ENCODE assay signal across 11 cellular contexts in the genomic region with DNA sequence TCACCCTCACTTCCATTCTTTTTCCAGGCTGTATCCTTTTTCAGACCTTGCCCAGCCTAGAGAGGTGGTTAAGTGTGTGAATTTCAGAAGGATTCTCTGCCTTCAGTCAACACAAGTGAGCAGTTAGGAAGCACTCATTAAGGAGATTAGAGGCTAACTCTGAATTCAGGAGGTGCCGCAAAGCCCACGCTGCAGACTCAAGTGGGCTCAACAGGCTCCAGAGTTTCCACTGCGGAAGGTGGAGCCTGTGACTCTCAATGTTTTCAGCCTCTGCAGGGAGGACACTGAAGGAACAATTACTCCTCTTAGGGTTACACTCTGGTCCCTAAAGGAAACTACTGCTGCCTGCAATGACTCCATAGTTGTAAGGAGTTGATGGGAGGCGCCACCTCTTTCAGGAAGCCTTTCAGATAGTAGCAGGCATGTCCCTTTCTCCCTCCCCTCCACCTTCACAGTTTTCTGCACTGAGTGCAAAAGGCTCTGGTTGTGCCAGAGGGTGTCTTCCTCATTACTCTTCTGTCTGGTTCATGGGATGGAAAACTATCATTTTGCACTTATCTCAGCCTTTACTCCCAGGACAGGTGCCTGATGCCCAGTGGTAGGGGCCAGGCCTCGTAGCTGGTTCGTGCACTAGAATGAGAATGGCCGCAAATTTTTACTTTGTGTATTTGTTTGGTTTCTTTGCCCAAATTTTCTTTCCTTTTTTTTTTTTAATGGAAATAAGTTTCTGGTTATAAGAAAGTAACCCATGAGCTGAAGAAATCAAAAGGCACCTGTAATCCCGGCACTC. TPM values are rescaled to one million over a fixed set of nuclear protein-coding genes. Genes with fewer than 3 reads are reported as not detected.
A peak's percentile ranks its signal among the peaks of the same experiment; 100 is the strongest.
DNase-seq lines count a peak whose midpoint lies in the region; ATAC-seq and TF ChIP-seq lines count a peak whose summit lies in the region.
"Had no signal": no experiment of that assay in that cellular context is flagged by ENCODE, and none has a peak within 500 bp of the region (broad histone marks: within the 10 kb centered on the region; RNA-seq: fewer than 3 reads in every experiment).

No MANE protein-coding gene starts in this region.

- WGBS in urinary bladder = 92% methylated on average over 8 of the region's 8 CpGs

- H3K4me1 ChIP-seq in cardiac muscle cell (ENCODE audit: low read depth) (peaks cover 26% of the 10 kb centered on the region), duodenal mucosa (ENCODE audit: control insufficient read depth in 1 of 2, insufficient read depth in 2 of 2, low read length in 2 of 2) (peaks cover 0 to 6% of the 10 kb centered on the region in 2 donors), urinary bladder (ENCODE audit: insufficient read depth) (no peaks in the 10 kb centered on the region)
- no peaks in the 10 kb centered on the region for H3K4me1 ChIP-seq in effector memory CD4-positive, alpha-beta T cell (ENCODE audit: control insufficient read depth, insufficient read depth, low read length, poor library complexity, severe bottlenecking)

- DNase-seq in cardiac muscle cell (ENCODE audit: low read depth in 1 of 2, low spot score in 1 of 2) = peak in 1 of 2 donors; percentile 69
- DNase-seq in left ventricle myocardium superior = no peak
- no peak for DNase-seq in omental fat pad (ENCODE audit: low spot score)
- no peak for DNase-seq in effector memory CD4-positive, alpha-beta T cell
- DNase-seq in RWPE1 (ENCODE audit: low spot score) = no peak
- DNase-seq: activated CD4-positive, CD25-positive, alpha-beta regulatory T cell treated with anti-CD3 and anti-CD28 coated beads, Interleukin-2, amount 50 U/mL, for 72 hours; NCI-H187 had no signal

- no peaks in the 10 kb centered on the region for H3K36me3 ChIP-seq in cardiac muscle cell
- H3K36me3 ChIP-seq in duodenal mucosa (ENCODE audit: control insufficient read depth in 1 of 2, insufficient read depth in 2 of 2, low read length in 2 of 2) = no peaks in the 10 kb centered on the region
- no peaks in the 10 kb centered on the region for H3K36me3 ChIP-seq in urinary bladder (ENCODE audit: insufficient read depth)
- peaks cover 10% of the 10 kb centered on the region for H3K36me3 ChIP-seq in effector memory CD4-positive, alpha-beta T cell (ENCODE audit: control insufficient read depth, insufficient read depth, low read length)

- POLR2A ChIA-PET in RWPE1 (lab: Yijun Ruan, JAX; ENCODE audit: low non-redundant PET) = no interaction called here

- CTCF ChIA-PET in RWPE1 (lab: Yijun Ruan, JAX) = interaction anchor here (0.6 to 1.2 kb wide), 3 partner anchors 8 to 256 kb away, joined by 3 read pairs; no protein-coding TSS in a partner anchor

- ATAC-seq in left ventricle myocardium superior = no peak
- ATAC-seq in omental fat pad (ENCODE audit: low FRiP score) = peak; percentile 0
- no peak for ATAC-seq in HG03342 (IDR thresholded peaks at IDR 0.05; ENCODE audit: unreplicated experiment)

- intact Hi-C loops in left ventricle myocardium superior (cut with micrococcal nuclease) = loop anchor here (5.0 kb wide), 1 partner anchor 48 kb away; no protein-coding TSS in a partner anchor

- H3K27ac ChIP-seq in cardiac muscle cell (peak overlapping the region; percentile 47), duodenal mucosa (ENCODE audit: low read depth, low read length) (peak overlapping the region; percentile 63), urinary bladder (ENCODE audit: low read depth) (peak overlapping the region; percentile 13), RWPE1 (no peak overlapping the region)
- H3K27ac ChIP-seq in effector memory CD4-positive, alpha-beta T cell (ENCODE audit: insufficient read depth, low read length, poor library complexity, severe bottlenecking) = no peak overlapping the region
- H3K27ac ChIP-seq: SK-N-MC had no signal

- H3K9me3 ChIP-seq in cardiac muscle cell (ENCODE audit: low read depth) = no peaks in the 10 kb centered on the region
- no peaks in the 10 kb centered on the region for H3K9me3 ChIP-seq in duodenal mucosa (ENCODE audit: control insufficient read depth in 1 of 2, low read length in 2 of 2)
- H3K9me3 ChIP-seq in effector memory CD4-positive, alpha-beta T cell (ENCODE audit: control insufficient read depth, low read length) = no peaks in the 10 kb centered on the region

- H3K4me3 ChIP-seq in cardiac muscle cell = no peak overlapping the region
- H3K4me3 ChIP-seq in duodenal mucosa (ENCODE audit: low read depth in 1 of 2, low read length in 2 of 2) = no peak overlapping the region
- no peak overlapping the region for H3K4me3 ChIP-seq in urinary bladder (ENCODE audit: low read depth, low read length)
- no peak overlapping the region for H3K4me3 ChIP-seq in effector memory CD4-positive, alpha-beta T cell (ENCODE audit: insufficient read depth, low read depth, low read length, poor library complexity, severe bottlenecking)
- H3K4me3 ChIP-seq: SK-N-MC had no signal

- no peak for TF ChIP-seq CTCF in cardiac muscle cell (IDR thresholded peaks at IDR 0.05; ENCODE audit: low read depth, low read length)
- TF ChIP-seq CTCF in omental fat pad (IDR thresholded peaks at IDR 0.05) = no peak
- TF ChIP-seq CTCF in RWPE1 (conservative IDR thresholded peaks at IDR 0.05; ENCODE audit: low read depth) = no peak

- H3K27me3 ChIP-seq in cardiac muscle cell (no peaks in the 10 kb centered on the region), duodenal mucosa (ENCODE audit: control insufficient read depth in 1 of 2, insufficient read depth in 2 of 2, low read length in 2 of 2) (peaks cover 0 to 4% of the 10 kb centered on the region in 2 donors)
- H3K27me3 ChIP-seq in effector memory CD4-positive, alpha-beta T cell (replicated peaks; ENCODE audit: control insufficient read depth, insufficient read depth, low read length, poor library complexity, severe bottlenecking) = no peaks in the 10 kb centered on the region

- no peak overlapping the region for H3K9ac ChIP-seq in duodenal mucosa (ENCODE audit: low read depth in 1 of 2, low read length in 2 of 2)

RNA-seq across cellular contexts. Expression of a gene that starts 55.2 kb away (rescaled TPM):
- 97.3 and 123 TPM in 2 replicates for total RNA-seq in cardiac muscle cell
- 111 and 130 TPM in 2 replicates for polyA plus RNA-seq in cardiac muscle cell
- 46.3 TPM for total RNA-seq in left ventricle myocardium superior
- total RNA-seq in omental fat pad = 10 to 100 TPM; 26.0 to 57.3 (median 53.6) TPM
- 24.6 TPM for total RNA-seq in urinary bladder
- polyA plus RNA-seq in urinary bladder = 64.0 TPM

Comparison
In these comparisons a context has a peak if more than half of its experiments do, and no peak if none do; other contexts are left out.
1. H3K27ac ChIP-seq: peak in cardiac muscle cell (single experiment), duodenal mucosa (single experiment) and urinary bladder (single experiment); none in effector memory CD4-positive, alpha-beta T cell (single experiment) and RWPE1 (single experiment).